ENCODE assay signal across 28 cellular contexts in the genomic region with DNA sequence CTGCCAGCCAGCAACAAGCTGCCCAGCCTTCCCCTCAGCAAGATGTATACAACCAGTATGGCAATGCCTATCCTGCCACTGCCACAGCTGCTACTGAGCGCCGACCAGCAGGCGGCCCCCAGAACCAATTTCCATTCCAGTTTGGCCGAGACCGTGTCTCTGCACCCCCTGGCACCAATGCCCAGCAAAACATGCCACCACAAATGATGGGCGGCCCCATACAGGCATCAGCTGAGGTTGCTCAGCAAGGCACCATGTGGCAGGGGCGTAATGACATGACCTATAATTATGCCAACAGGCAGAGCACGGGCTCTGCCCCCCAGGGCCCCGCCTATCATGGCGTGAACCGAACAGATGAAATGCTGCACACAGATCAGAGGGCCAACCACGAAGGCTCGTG. TPM values are rescaled to one million over a fixed set of nuclear protein-coding genes. Genes with fewer than 3 reads are reported as not detected.
A peak's percentile ranks its signal among the peaks of the same experiment; 100 is the strongest.
DNase-seq lines count a peak whose midpoint lies in the region; ATAC-seq, FAIRE-seq and TF ChIP-seq lines count a peak whose summit lies in the region.
"Had no signal": no experiment of that assay in that cellular context is flagged by ENCODE, and none has a peak within 500 bp of the region (broad histone marks: within the 10 kb centered on the region; RNA-seq: fewer than 3 reads in every experiment).

No MANE protein-coding gene starts in this region.

- WGBS in mammary epithelial cell (ENCODE audit: low coverage, missing lambda C conversion rate): 100% methylated on average over 2 of the region's 13 CpGs
- 95 to 97% (median 97%) methylated on average over 13 of the region's 13 CpGs for WGBS in small intestine, 3 donors

- POLR2A ChIA-PET in HEK293 (lab: Yijun Ruan, JAX): no interaction called here

- ATAC-seq in activated T-cell treated with anti-CD3 and anti-CD28 coated beads, Interleukin-2, amount 50 U/mL, for 72 hours (replicated peaks in 1 of 2): no peak
- no peak for ATAC-seq in HG03095 (IDR thresholded peaks at IDR 0.05; ENCODE audit: unreplicated experiment)
- ATAC-seq: activated CD8-positive, alpha-beta T cell treated with anti-CD3 and anti-CD28 coated beads, Interleukin-2, amount 10 ng/mL, durations not matched to agents 7 days and 5 days; effector memory CD8-positive, alpha-beta T cell; heart right ventricle; psoas muscle had no signal

- no peak overlapping the region for H3K9ac ChIP-seq in mammary epithelial cell (ENCODE audit: insufficient read depth, low read length)

- H3K9me3 ChIP-seq in HEK293 (ENCODE audit: control insufficient read depth, insufficient read depth, low read depth, low read length) (no peaks in the 10 kb centered on the region), mammary epithelial cell (replicated peaks; ENCODE audit: insufficient read depth, low read length) (no peaks in the 10 kb centered on the region), small intestine (ENCODE audit: control insufficient read depth, low read depth) (no peaks in the 10 kb centered on the region)
- H3K9me3 ChIP-seq: heart right ventricle, MG63, psoas muscle, thoracic aorta had no signal

- H4K20me1 ChIP-seq in mammary epithelial cell (ENCODE audit: insufficient read depth, low read length): no peaks in the 10 kb centered on the region

- H3K4me3 Mint-ChIP-seq in activated T-cell treated with anti-CD3 and anti-CD28 coated beads, Interleukin-2, amount 50 U/mL, for 24 hours: no peak overlapping the region
- H3K4me3 Mint-ChIP-seq in activated T-cell treated with anti-CD3 and anti-CD28 coated beads, Interleukin-2, amount 50 U/mL, for 72 hours: no peak overlapping the region
- H3K4me3 Mint-ChIP-seq in nephron progenitor cell: no peak overlapping the region
- H3K4me3 Mint-ChIP-seq: activated CD8-positive, alpha-beta T cell treated with anti-CD3 and anti-CD28 coated beads, Interleukin-2, amount 10 ng/mL, durations not matched to agents 7 days and 5 days; CD8-positive, alpha-beta memory T cell; effector memory CD8-positive, alpha-beta T cell; stimulated activated naive CD8-positive, alpha-beta T cell treated with anti-CD3 and anti-CD28 coated beads, Interleukin-15, Interleukin-2, amounts not matched to agents 100 ng/mL and 50 ng/mL, for 24 hours had no signal

- TF ChIP-seq CTCF in HEK293 (tag by site-specific recombination; IDR thresholded peaks at IDR 0.05) (no peak), mammary epithelial cell (conservative IDR thresholded peaks at IDR 0.05 in 1 of 2, IDR thresholded peaks at IDR 0.05 in 1 of 2; ENCODE audit: extremely low read depth in 1 of 2, insufficient read depth in 1 of 2, low read depth in 1 of 2, low read length in 2 of 2) (no peak), nephron progenitor cell (IDR thresholded peaks at IDR 0.05) (no peak)

- dilution Hi-C loops in mammary epithelial cell (cut with HindIII; ENCODE audit: low sequenced_read_pairs): no loop called here

- H3K36me3 Mint-ChIP-seq in activated T-cell treated with anti-CD3 and anti-CD28 coated beads, Interleukin-2, amount 50 U/mL, for 24 hours (ENCODE audit: low read depth): peaks cover 99% of the 10 kb centered on the region
- peaks cover 27 to 71% of the 10 kb centered on the region in 2 donors for H3K36me3 Mint-ChIP-seq in activated T-cell treated with anti-CD3 and anti-CD28 coated beads, Interleukin-2, amount 50 U/mL, for 72 hours (ENCODE audit: insufficient read depth in 2 of 2)
- peaks cover 92% of the 10 kb centered on the region for H3K36me3 Mint-ChIP-seq in nephron progenitor cell (ENCODE audit: low read depth)

- no peaks in the 10 kb centered on the region for H3K9me3 Mint-ChIP-seq in activated T-cell treated with anti-CD3 and anti-CD28 coated beads, Interleukin-2, amount 50 U/mL, for 24 hours
- no peaks in the 10 kb centered on the region for H3K9me3 Mint-ChIP-seq in activated T-cell treated with anti-CD3 and anti-CD28 coated beads, Interleukin-2, amount 50 U/mL, for 72 hours
- no peaks in the 10 kb centered on the region for H3K9me3 Mint-ChIP-seq in nephron progenitor cell
- H3K9me3 Mint-ChIP-seq: CD8-positive, alpha-beta memory T cell; effector memory CD8-positive, alpha-beta T cell; stimulated activated naive CD8-positive, alpha-beta T cell treated with anti-CD3 and anti-CD28 coated beads, Interleukin-15, Interleukin-2, amounts not matched to agents 100 ng/mL and 50 ng/mL, for 24 hours had no signal

- H3K4me1 ChIP-seq in HEK293 (ENCODE audit: control insufficient read depth, insufficient read depth, low read length) (no peaks in the 10 kb centered on the region), mammary epithelial cell (ENCODE audit: insufficient read depth, low read length) (peaks cover 33% of the 10 kb centered on the region), small intestine (ENCODE audit: control insufficient read depth in 2 of 2, insufficient read depth in 1 of 2, low read depth in 1 of 2, low read length in 1 of 2) (peaks cover 0 to 7% of the 10 kb centered on the region in 2 donors)

- H3K4me3 ChIP-seq in HEK293 (ENCODE audit: low read depth, low read length) (no peak overlapping the region), mammary epithelial cell (replicated peaks in 1 of 3; ENCODE audit: insufficient read depth in 1 of 3, low read depth in 2 of 3, low read length in 3 of 3) (no peak overlapping the region), small intestine (ENCODE audit: low read depth in 1 of 2, low read length in 2 of 2) (no peak overlapping the region)
- H3K4me3 ChIP-seq: cardiac muscle cell, coronary artery, heart right ventricle, lung, MG63, psoas muscle, SK-N-MC, thoracic aorta had no signal

- in situ Hi-C loops in mammary epithelial cell (cut with MboI; ENCODE audit: low sequenced_read_pairs in 2 of 2): no loop called here

- H3K27me3 ChIP-seq in mammary epithelial cell (ENCODE audit: insufficient read depth, low read length) (no peaks in the 10 kb centered on the region), small intestine (ENCODE audit: control insufficient read depth in 2 of 2, insufficient read depth in 2 of 2, low read length in 2 of 2) (no peaks in the 10 kb centered on the region)
- H3K27me3 ChIP-seq: cardiac muscle cell, heart right ventricle, MG63 had no signal

- no peaks in the 10 kb centered on the region for H3K27me3 Mint-ChIP-seq in activated T-cell treated with anti-CD3 and anti-CD28 coated beads, Interleukin-2, amount 50 U/mL, for 24 hours
- H3K27me3 Mint-ChIP-seq in activated T-cell treated with anti-CD3 and anti-CD28 coated beads, Interleukin-2, amount 50 U/mL, for 72 hours (ENCODE audit: low read depth): no peaks in the 10 kb centered on the region
- no peaks in the 10 kb centered on the region for H3K27me3 Mint-ChIP-seq in nephron progenitor cell (ENCODE audit: low read depth, poor library complexity)
- H3K27me3 Mint-ChIP-seq: effector memory CD8-positive, alpha-beta T cell; stimulated activated naive CD8-positive, alpha-beta T cell treated with anti-CD3 and anti-CD28 coated beads, Interleukin-15, Interleukin-2, amounts not matched to agents 100 ng/mL and 50 ng/mL, for 24 hours had no signal

- peaks cover 27% of the 10 kb centered on the region for H3K4me1 Mint-ChIP-seq in activated T-cell treated with anti-CD3 and anti-CD28 coated beads, Interleukin-2, amount 50 U/mL, for 24 hours (ENCODE audit: low read depth)
- peaks cover 23% of the 10 kb centered on the region for H3K4me1 Mint-ChIP-seq in activated T-cell treated with anti-CD3 and anti-CD28 coated beads, Interleukin-2, amount 50 U/mL, for 72 hours (ENCODE audit: low read depth)
- H3K4me1 Mint-ChIP-seq in nephron progenitor cell: peaks cover 15% of the 10 kb centered on the region

- no peak overlapping the region for H3K27ac ChIP-seq in HEK293 (ENCODE audit: extremely low read depth, low read depth, low read length)
- no peak overlapping the region for H3K27ac ChIP-seq in mammary epithelial cell (ENCODE audit: insufficient read depth, low read depth, low read length)
- no peak overlapping the region for H3K27ac ChIP-seq in small intestine (ENCODE audit: low read depth in 1 of 2, low read length in 1 of 2)
- H3K27ac ChIP-seq: heart right ventricle, psoas muscle, SK-N-MC had no signal

- no peak overlapping the region for H3K4me2 ChIP-seq in mammary epithelial cell (ENCODE audit: insufficient read depth, low read depth, low read length)

- BruUV-seq in mammary epithelial cell (replicated peaks; lab: Mats Ljungman, UMichigan): TSS peak; percentile 26

- H3K27ac Mint-ChIP-seq in activated T-cell treated with anti-CD3 and anti-CD28 coated beads, Interleukin-2, amount 50 U/mL, for 24 hours: peak overlapping the region; percentile 73
- H3K27ac Mint-ChIP-seq in activated T-cell treated with anti-CD3 and anti-CD28 coated beads, Interleukin-2, amount 50 U/mL, for 72 hours: no peak overlapping the region
- peak overlapping the region; percentile 22 for H3K27ac Mint-ChIP-seq in nephron progenitor cell
- H3K27ac Mint-ChIP-seq: activated CD8-positive, alpha-beta T cell treated with anti-CD3 and anti-CD28 coated beads, Interleukin-2, amount 10 ng/mL, durations not matched to agents 7 days and 5 days; stimulated activated naive CD8-positive, alpha-beta T cell treated with anti-CD3 and anti-CD28 coated beads, Interleukin-15, Interleukin-2, amounts not matched to agents 100 ng/mL and 50 ng/mL, for 24 hours had no signal

- peaks cover 7% of the 10 kb centered on the region for H3K79me2 ChIP-seq in mammary epithelial cell (ENCODE audit: insufficient read depth, low read length)

- H3K36me3 ChIP-seq in HEK293 (ENCODE audit: control insufficient read depth in 2 of 2, insufficient read depth in 1 of 2, low read length in 2 of 2) (peaks cover 20 to 100% of the 10 kb centered on the region in 2 experiments), mammary epithelial cell (ENCODE audit: insufficient read depth, low read length) (peaks cover 44% of the 10 kb centered on the region), small intestine (ENCODE audit: control insufficient read depth in 2 of 2, insufficient read depth in 2 of 2, low read length in 2 of 2) (peaks cover 23 to 53% of the 10 kb centered on the region in 2 donors)

- CTCF ChIA-PET in HEK293 (lab: Yijun Ruan, JAX) (interaction anchor here (0.6 kb wide), 1 partner anchor 37 kb away, joined by 3 read pairs; no protein-coding TSS in a partner anchor), mammary epithelial cell (lab: Charles Lee; ENCODE audit: low non-redundant PET) (no interaction called here)

- FAIRE-seq in small intestine (lab: Jason Lieb, UNC): no peak
- FAIRE-seq: H1, TTC549, urothelium cell line had no signal

- DNase-seq in activated T-cell treated with anti-CD3 and anti-CD28 coated beads, Interleukin-2, amount 50 U/mL, for 24 hours: no peak
- no peak for DNase-seq in activated T-cell treated with anti-CD3 and anti-CD28 coated beads, Interleukin-2, amount 50 U/mL, for 72 hours
- no peak for DNase-seq in mammary epithelial cell
- no peak for DNase-seq in nephron progenitor cell
- no peak for DNase-seq in small intestine
- DNase-seq in NCI-H2107 (lab: John Stamatoyannopoulos, UW): no peak
- DNase-seq: activated CD8-positive, alpha-beta T cell treated with anti-CD3 and anti-CD28 coated beads, Interleukin-2, amount 10 ng/mL, durations not matched to agents 7 days and 5 days; AML-193; CD8-positive, alpha-beta memory T cell; effector memory CD8-positive, alpha-beta T cell; foreskin fibroblast; heart right ventricle; KBM-7; MG63; NCI-H2081 treated with DMSO at 0.1 percent for 48 hours; OCI-M1; psoas muscle had no signal

- intact Hi-C loops in mammary epithelial cell (cut with micrococcal nuclease): no loop called here

- no peak overlapping the region for H2AFZ ChIP-seq in mammary epithelial cell (ENCODE audit: low read depth, low read length)

RNA-seq across cellular contexts. Expression of a gene that starts 13.3 kb away (rescaled TPM):
- 10 to 100 TPM; 19.4 to 20.0 TPM for total RNA-seq in activated T-cell treated with anti-CD3 and anti-CD28 coated beads, Interleukin-2, amount 50 U/mL, for 72 hours
- 10 to 100 TPM; 18.0 to 19.2 TPM for total RNA-seq in mammary epithelial cell
- 19.1 TPM for polyA plus RNA-seq in mammary epithelial cell
- polyA minus RNA-seq in mammary epithelial cell: 10.1 TPM
- 10 to 100 TPM in 1 of 3 donors, 1 to 10 TPM in 2; 3.4 to 12.9 (median 4.1) TPM for polyA plus RNA-seq in small intestine

RNA-seq across cellular contexts. Expression of a gene that starts 52.0 kb away (rescaled TPM):
- 10 to 100 TPM; 64.4 to 80.2 TPM for total RNA-seq in activated T-cell treated with anti-CD3 and anti-CD28 coated beads, Interleukin-2, amount 50 U/mL, for 72 hours
- 10 to 100 TPM; 14.2 to 20.2 TPM for total RNA-seq in mammary epithelial cell
- polyA plus RNA-seq in mammary epithelial cell (24.5 TPM), small intestine (10 to 100 TPM in 1 of 3 donors, 1 to 10 TPM in 2; 7.2 to 10.5 (median 7.8) TPM)
- polyA minus RNA-seq in mammary epithelial cell: 19.8 TPM
